ENCODE assay signal across 30 cellular contexts in the genomic region with DNA sequence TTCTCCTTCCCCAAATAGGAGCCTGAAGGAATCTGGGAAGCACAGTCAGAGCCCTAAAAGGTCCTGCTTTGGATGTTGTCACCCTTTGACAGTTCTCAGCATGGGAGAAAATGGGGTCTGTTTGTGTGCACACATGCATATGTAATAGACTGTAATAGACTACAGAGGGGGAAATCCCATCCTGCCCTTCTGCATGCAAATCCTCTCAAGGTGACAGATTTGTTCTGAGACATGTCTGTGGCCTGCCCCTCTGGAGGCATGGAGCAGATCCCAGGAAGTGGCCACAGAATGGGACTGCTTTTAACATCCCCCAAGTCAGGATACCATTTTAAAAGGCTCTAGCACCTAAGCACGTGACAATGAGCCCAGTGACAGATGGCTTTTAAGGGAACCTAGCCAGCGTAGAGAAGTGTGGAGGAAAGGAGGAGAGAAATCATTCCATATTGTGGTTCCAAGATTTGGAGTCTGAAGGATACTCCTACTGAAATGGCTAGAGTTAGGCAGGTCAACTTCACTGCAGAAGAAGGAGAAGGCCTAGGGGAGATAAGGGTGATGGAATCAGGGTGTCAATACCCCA.
A peak's percentile ranks its signal among the peaks of the same experiment; 100 is the strongest.
DNase-seq lines count a peak whose midpoint lies in the region; ATAC-seq, FAIRE-seq and TF ChIP-seq lines count a peak whose summit lies in the region.
"Had no signal": no experiment of that assay in that cellular context is flagged by ENCODE, and none has a peak within 500 bp of the region (broad histone marks: within the 10 kb centered on the region; RNA-seq: fewer than 3 reads in every experiment).

No MANE protein-coding gene starts in this region.

- no peak overlapping the region for H3K4me3 Mint-ChIP-seq in osteocyte (ENCODE audit: unreplicated experiment)
- H3K4me3 Mint-ChIP-seq: activated B cell treated with CpG ODN at 0.5 μM for 24 hours; activated CD4-positive, alpha-beta T cell treated with anti-CD3 and anti-CD28 coated beads, Interleukin-2, amount 10 ng/mL, durations not matched to agents 7 days and 5 days; CD8-positive, alpha-beta T cell; GM23338; HFFc6; naive thymus-derived CD4-positive, alpha-beta T cell; T-helper 1 cell treated with Interleukin-12 subunit alpha and Interleukin-12 subunit beta and Interleukin-4 antibody, amounts not matched to agents 30 μg/mL and 1 μg/mL, for 36 hours had no signal

- H3K9me3 Mint-ChIP-seq in osteocyte (ENCODE audit: unreplicated experiment): no peaks in the 10 kb centered on the region
- H3K9me3 Mint-ChIP-seq: activated B cell treated with CpG ODN at 0.5 μM for 24 hours; activated CD4-positive, alpha-beta T cell treated with anti-CD3 and anti-CD28 coated beads, Interleukin-2, amount 10 ng/mL, durations not matched to agents 7 days and 5 days; activated naive CD4-positive, alpha-beta T cell treated with anti-CD3 and anti-CD28 coated beads, Interleukin-2, amount 50 U/mL, for 72 hours; CD8-positive, alpha-beta T cell; GM23338; HFFc6; T-helper 1 cell treated with Interleukin-12 subunit alpha and Interleukin-12 subunit beta and Interleukin-4 antibody, amounts not matched to agents 30 μg/mL and 1 μg/mL, for 36 hours had no signal

- ATAC-seq in GM19023 (IDR thresholded peaks at IDR 0.05; ENCODE audit: unreplicated experiment): peak; percentile 78
- ATAC-seq in HG02981 (IDR thresholded peaks at IDR 0.05; ENCODE audit: unreplicated experiment): peak; percentile 48
- ATAC-seq: activated naive CD4-positive, alpha-beta T cell treated with anti-CD3 and anti-CD28 coated beads, Interleukin-2, amount 50 U/mL, for 72 hours; CD8-positive, alpha-beta T cell; GM23338; lower lobe of right lung; naive thymus-derived CD4-positive, alpha-beta T cell had no signal

- H3K27ac Mint-ChIP-seq in osteocyte (ENCODE audit: unreplicated experiment): no peak overlapping the region
- H3K27ac Mint-ChIP-seq: activated B cell treated with CpG ODN at 0.5 μM for 24 hours; activated CD4-positive, alpha-beta T cell treated with anti-CD3 and anti-CD28 coated beads, Interleukin-2, amount 10 ng/mL, durations not matched to agents 7 days and 5 days; CD8-positive, alpha-beta T cell; GM23338; HFFc6; naive thymus-derived CD4-positive, alpha-beta T cell; T-helper 1 cell treated with Interleukin-12 subunit alpha and Interleukin-12 subunit beta and Interleukin-4 antibody, amounts not matched to agents 30 μg/mL and 1 μg/mL, for 36 hours had no signal

- peaks cover 2% of the 10 kb centered on the region for H3K27me3 Mint-ChIP-seq in osteocyte (ENCODE audit: unreplicated experiment)
- H3K27me3 Mint-ChIP-seq: activated B cell treated with CpG ODN at 0.5 μM for 24 hours; activated CD4-positive, alpha-beta T cell treated with anti-CD3 and anti-CD28 coated beads, Interleukin-2, amount 10 ng/mL, durations not matched to agents 7 days and 5 days; naive thymus-derived CD4-positive, alpha-beta T cell had no signal

- DNase-seq in GM12891 (ENCODE audit: insufficient read length, low spot score): no peak
- DNase-seq in cerebellum (ENCODE audit: low spot score): peak; percentile 37
- DNase-seq in SW480 (ENCODE audit: low spot score): no peak
- no peak for DNase-seq in osteocyte (ENCODE audit: extremely low spot score, unreplicated experiment)
- DNase-seq in KBM-7: no peak
- DNase-seq: ACHN; activated B cell treated with CpG ODN at 0.5 μM for 24 hours; activated CD4-positive, alpha-beta T cell treated with anti-CD3 and anti-CD28 coated beads, Interleukin-2, amount 10 ng/mL, durations not matched to agents 7 days and 5 days; activated effector memory CD4-positive, alpha-beta T cell treated with Interleukin-2 at 50 U/mL for 16 hours; activated T-cell treated with anti-CD3 and anti-CD28 coated beads, Interleukin-2, amount 50 U/mL, for 1 hour; amygdala; BE2C; CD8-positive, alpha-beta T cell; GDM1; HFFc6; Kasumi-1; lower lobe of right lung; MV-4-11; naive thymus-derived CD4-positive, alpha-beta T cell; NCI-H1694 treated with DMSO at 0.1 percent for 48 hours; NCI-H510A treated with DMSO at 0.1 percent for 48 hours; PC-9; SK-N-SH; stimulated activated CD4-positive, alpha-beta T cell treated with anti-CD3 and anti-CD28 coated beads, Interleukin-4, amount 100 ng/mL, for 24 hours had no signal

- TF ChIP-seq POLR2A in GM12891 (IDR thresholded peaks at IDR 0.05; ENCODE audit: low read depth, low read length): no peak

- H3K4me1 Mint-ChIP-seq in osteocyte (ENCODE audit: unreplicated experiment): no peaks in the 10 kb centered on the region
- H3K4me1 Mint-ChIP-seq: activated B cell treated with CpG ODN at 0.5 μM for 24 hours; activated CD4-positive, alpha-beta T cell treated with anti-CD3 and anti-CD28 coated beads, Interleukin-2, amount 10 ng/mL, durations not matched to agents 7 days and 5 days; naive thymus-derived CD4-positive, alpha-beta T cell had no signal

- no peak for FAIRE-seq in GM12891 (lab: Jason Lieb, UNC)
- FAIRE-seq: frontal cortex had no signal

- no peak for TF ChIP-seq CTCF in osteocyte (IDR thresholded peaks at IDR 0.05)

- peaks cover 2% of the 10 kb centered on the region for H3K36me3 Mint-ChIP-seq in osteocyte (ENCODE audit: unreplicated experiment)
- H3K36me3 Mint-ChIP-seq: activated naive CD4-positive, alpha-beta T cell treated with anti-CD3 and anti-CD28 coated beads, Interleukin-2, amount 50 U/mL, for 72 hours; CD8-positive, alpha-beta T cell; naive thymus-derived CD4-positive, alpha-beta T cell had no signal

- in situ Hi-C loops in KBM-7 (cut with MboI; ENCODE audit: low pct_unique_long_range_greater_than_20kb, low sequenced_read_pairs): no loop called here

TF ChIP-seq in GM12891, 5 proteins besides CTCF, POLR2A, EP300 and RAD21:
- TF ChIP-seq POU2F2 (IDR thresholded peaks at IDR 0.05; ENCODE audit: low read depth, low read length): 0 out of 2 replicates have a peak, but pooled peaks have one; percentile 60
- TF ChIP-seq PAX5 (IDR thresholded peaks at IDR 0.05; ENCODE audit: insufficient read depth, low read length, severe bottlenecking): no peak
- TF ChIP-seq SPI1 (IDR thresholded peaks at IDR 0.05; ENCODE audit: low read depth, low read length): no peak
- TF ChIP-seq TAF1 (IDR thresholded peaks at IDR 0.05; ENCODE audit: low read depth, low read length): no peak
- no peak for TF ChIP-seq POLR2AphosphoS5 (IDR thresholded peaks at IDR 0.05; ENCODE audit: low read depth, low read length)
